Comparison of ENCODE assay signal across 8 cellular contexts in the genomic region with DNA sequence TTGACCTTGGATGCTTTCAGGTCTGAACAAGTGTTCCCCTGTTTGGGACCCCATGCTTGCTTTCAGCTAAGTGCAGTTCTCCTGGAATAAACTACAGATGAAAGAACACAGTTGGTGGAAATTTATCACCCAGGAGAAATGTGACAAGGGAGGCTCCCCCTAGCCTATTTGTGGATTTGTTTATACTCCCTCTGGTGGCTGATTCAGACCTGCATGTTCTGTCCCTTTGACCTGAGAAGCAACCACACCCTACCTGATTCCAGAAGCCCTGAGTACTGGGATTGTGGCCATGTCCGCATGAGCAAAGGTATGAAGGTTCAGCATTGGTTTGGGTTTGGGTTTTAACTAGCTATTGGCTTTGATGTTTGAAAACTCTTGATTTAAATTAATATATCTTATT.
DNase-seq lines count a peak whose midpoint lies in the region; ATAC-seq and TF ChIP-seq lines count a peak whose summit lies in the region.

No MANE protein-coding gene starts in this region.

- H3K9me3 Mint-ChIP-seq in memory B cell = no peaks in the 10 kb centered on the region

- in situ Hi-C loops in mammary epithelial cell (cut with MboI; ENCODE audit: low sequenced_read_pairs in 2 of 2) = no loop called here

- no peaks in the 10 kb centered on the region for H4K20me1 ChIP-seq in mammary epithelial cell (ENCODE audit: insufficient read depth, low read length)

- H3K4me2 ChIP-seq in mammary epithelial cell (ENCODE audit: insufficient read depth, low read depth, low read length) = no peak overlapping the region

- H3K36me3 Mint-ChIP-seq in memory B cell = no peaks in the 10 kb centered on the region

- intact Hi-C loops in Right ventricle myocardium inferior (cut with DNase I) = loop anchor here (10.0 kb wide), 1 partner anchor 487 kb away; no protein-coding TSS in a partner anchor
- intact Hi-C loops in mammary epithelial cell (cut with micrococcal nuclease) = loop anchor here (1.0 to 10.0 kb wide), 3 partner anchors 257 to 488 kb away; no protein-coding TSS in a partner anchor

- BruUV-seq in mammary epithelial cell (replicated peaks; lab: Mats Ljungman, UMichigan) = no TSS peak

- DNase-seq in cardiac muscle cell (ENCODE audit: low read depth in 1 of 2, low spot score in 1 of 2) (peak; percentile 23 to 62), Right ventricle myocardium inferior (ENCODE audit: missing footprints) (no peak), NCI-H2107 treated with DMSO at 0.1 percent for 48 hours (lab: John Stamatoyannopoulos, UW; ENCODE audit: unreplicated experiment) (peak; percentile 71), mammary epithelial cell (peak; percentile 14), memory B cell (ENCODE audit: low spot score in 2 of 2) (peak; percentile 5 to 13), putamen (ENCODE audit: low spot score) (no peak)
- DNase-seq in activated naive CD4-positive, alpha-beta T cell treated with anti-CD3 and anti-CD28 coated beads, Interleukin-2, amount 50 U/mL, for 16 hours = no peak

- H3K79me2 ChIP-seq in mammary epithelial cell (ENCODE audit: insufficient read depth, low read length) = no peaks in the 10 kb centered on the region

- H3K36me3 ChIP-seq in cardiac muscle cell (no peaks in the 10 kb centered on the region), mammary epithelial cell (ENCODE audit: insufficient read depth, low read length) (no peaks in the 10 kb centered on the region)

- H3K4me3 Mint-ChIP-seq in memory B cell = no peak overlapping the region

- no peak overlapping the region for H2AFZ ChIP-seq in mammary epithelial cell (ENCODE audit: low read depth, low read length)

- ATAC-seq in Right ventricle myocardium inferior (no peak), memory B cell (ENCODE audit: low read depth) (peak; percentile 54), HG02588 (IDR thresholded peaks at IDR 0.05; ENCODE audit: unreplicated experiment) (no peak)

- no peak overlapping the region for H3K4me3 ChIP-seq in cardiac muscle cell
- no peak overlapping the region for H3K4me3 ChIP-seq in mammary epithelial cell (replicated peaks in 1 of 3; ENCODE audit: insufficient read depth in 1 of 3, low read depth in 2 of 3, low read length in 3 of 3)

- H3K27ac Mint-ChIP-seq in memory B cell = no peak overlapping the region

- H3K27me3 ChIP-seq in cardiac muscle cell = no peaks in the 10 kb centered on the region
- H3K27me3 ChIP-seq in mammary epithelial cell (ENCODE audit: insufficient read depth, low read length) = peaks cover 3% of the 10 kb centered on the region

- TF ChIP-seq CTCF in cardiac muscle cell (IDR thresholded peaks at IDR 0.05; ENCODE audit: low read depth, low read length) (peak; percentile 28), mammary epithelial cell (conservative IDR thresholded peaks at IDR 0.05 in 1 of 2, IDR thresholded peaks at IDR 0.05 in 1 of 2; ENCODE audit: extremely low read depth in 1 of 2, insufficient read depth in 1 of 2, low read depth in 1 of 2, low read length in 2 of 2) (peak; percentile 45 to 54)

- H3K9me3 ChIP-seq in cardiac muscle cell (ENCODE audit: low read depth) (no peaks in the 10 kb centered on the region), mammary epithelial cell (replicated peaks; ENCODE audit: insufficient read depth, low read length) (no peaks in the 10 kb centered on the region)

- 88% methylated on average over 1 of the region's 1 CpG for WGBS in mammary epithelial cell (ENCODE audit: low coverage, missing lambda C conversion rate)

- H3K4me1 Mint-ChIP-seq in memory B cell = no peaks in the 10 kb centered on the region

- H3K4me1 ChIP-seq in cardiac muscle cell (ENCODE audit: low read depth) (no peaks in the 10 kb centered on the region), mammary epithelial cell (ENCODE audit: insufficient read depth, low read length) (no peaks in the 10 kb centered on the region)

- no peaks in the 10 kb centered on the region for H3K27me3 Mint-ChIP-seq in memory B cell

- no peak overlapping the region for H3K27ac ChIP-seq in cardiac muscle cell
- no peak overlapping the region for H3K27ac ChIP-seq in mammary epithelial cell (ENCODE audit: insufficient read depth, low read depth, low read length)

- H3K9ac ChIP-seq in mammary epithelial cell (ENCODE audit: insufficient read depth, low read length) = no peak overlapping the region

- dilution Hi-C loops in mammary epithelial cell (cut with HindIII; ENCODE audit: low sequenced_read_pairs) = no loop called here

- CTCF ChIA-PET in mammary epithelial cell (lab: Charles Lee; ENCODE audit: low non-redundant PET) = no interaction called here

Comparison
In these comparisons a context has a peak if more than half of its experiments do, and no peak if none do; other contexts are left out.
1. DNase-seq: peak in cardiac muscle cell (2 of 2), NCI-H2107 treated with DMSO at 0.1 percent for 48 hours (single experiment), mammary epithelial cell (single experiment) and memory B cell (2 of 2); none in Right ventricle myocardium inferior (single experiment), putamen (single experiment) and activated naive CD4-positive, alpha-beta T cell treated with anti-CD3 and anti-CD28 coated beads, Interleukin-2, amount 50 U/mL, for 16 hours (single experiment).